In genomic region chr7:47088329-47089067, GRCh38 we compare ENCODE assay signal across 2 cellular contexts.
A peak's percentile ranks its signal among the peaks of the same experiment; 100 is the strongest.
TF ChIP-seq lines count a peak whose summit lies in the region.

No MANE protein-coding gene starts in this region.

TF ChIP-seq in IMR-90, 13 proteins besides CTCF, POLR2A, EP300 and RAD21 (continued from another document):
- no peak for TF ChIP-seq ELK1 (IDR thresholded peaks at IDR 0.05; ENCODE audit: borderline replicate concordance, low read depth, low read length)

TF ChIP-seq in SK-N-SH, 30 proteins besides CTCF, POLR2A, EP300 and RAD21 (continued from another document):
- TF ChIP-seq NRF1 (IDR thresholded peaks at IDR 0.05; ENCODE audit: low read depth, low read length) (0 out of 2 replicates have a peak, but pooled peaks have one; percentile 12), YY1 (IDR thresholded peaks at IDR 0.05; ENCODE audit: low read depth) (no peak), SMC3 (IDR thresholded peaks at IDR 0.05; ENCODE audit: low read depth, low read length) (peak; percentile 98), FOXJ3 (CRISPR knock-in tag; IDR thresholded peaks at IDR 0.05) (no peak)
